Comparison of ENCODE assay signal across 8 cellular contexts in genomic region chr12:99767809-99768208, GRCh38.
DNase-seq lines count a peak whose midpoint lies in the region; ATAC-seq and TF ChIP-seq lines count a peak whose summit lies in the region.
"Had no signal": no experiment of that assay in that cellular context is flagged by ENCODE, and none has a peak within 500 bp of the region (broad histone marks: within the 10 kb centered on the region; RNA-seq: fewer than 3 reads in every experiment).

No MANE protein-coding gene starts in this region.

- ATAC-seq in GM23338 (no peak), HG03045 (IDR thresholded peaks at IDR 0.05; ENCODE audit: unreplicated experiment) (no peak), HG03354 (IDR thresholded peaks at IDR 0.05; ENCODE audit: poor library complexity, severe bottlenecking, unreplicated experiment) (no peak)

- peaks cover 4% of the 10 kb centered on the region; the same call in 2 of the 3 replicates for H3K4me1 Mint-ChIP-seq in GM23338

- H3K9me3 ChIP-seq in endocrine pancreas (ENCODE audit: control insufficient read depth, low read length), result no peaks in the 10 kb centered on the region

- H4K20me1 ChIP-seq in GM23338 (replicated peaks; ENCODE audit: insufficient read depth), result no peaks in the 10 kb centered on the region

- H3K36me3 Mint-ChIP-seq in GM23338 (ENCODE audit: low read depth), result no peaks in the 10 kb centered on the region

- H3K27ac ChIP-seq in GM23338 (ENCODE audit: low read depth), result no peak overlapping the region

- no peak overlapping the region for H3K4me3 Mint-ChIP-seq in GM23338
- H3K4me3 Mint-ChIP-seq: T-helper 1 cell treated with Interleukin-12 subunit alpha and Interleukin-12 subunit beta and Interleukin-4 antibody, amounts not matched to agents 30 μg/mL and 1 μg/mL, for 36 hours had no signal

- no peaks in the 10 kb centered on the region for H3K27me3 Mint-ChIP-seq in GM23338 (ENCODE audit: insufficient read depth, low read depth, poor library complexity)

- H3K4me3 ChIP-seq in GM23338 (no peak overlapping the region), endocrine pancreas (ENCODE audit: control insufficient read depth, insufficient read depth, low read length) (peak overlapping the region; percentile 79), retinal pigment epithelial cell (ENCODE audit: low read length) (no peak overlapping the region)

- H3K27ac Mint-ChIP-seq in GM23338, result no peak overlapping the region
- H3K27ac Mint-ChIP-seq: T-helper 1 cell treated with Interleukin-12 subunit alpha and Interleukin-12 subunit beta and Interleukin-4 antibody, amounts not matched to agents 30 μg/mL and 1 μg/mL, for 36 hours had no signal

- H3F3A ChIP-seq in GM23338 (replicated peaks; ENCODE audit: low read depth), result no peaks in the 10 kb centered on the region

- no peaks in the 10 kb centered on the region for H3K9me2 ChIP-seq in GM23338 (ENCODE audit: insufficient read depth)

- no peak overlapping the region for H3K4me2 ChIP-seq in GM23338

- H2AFZ ChIP-seq in GM23338, result no peak overlapping the region

- TF ChIP-seq CTCF in GM23338 (conservative IDR thresholded peaks at IDR 0.05; ENCODE audit: low read depth in 2 of 2), result peak in 1 of 2 experiments; percentile 75; a peak in 3 of 4 replicates
- peak; percentile 55 for TF ChIP-seq CTCF in retinal pigment epithelial cell (conservative IDR thresholded peaks at IDR 0.05; ENCODE audit: low read depth, low read length)

- no peaks in the 10 kb centered on the region for H3K9me3 Mint-ChIP-seq in GM23338
- H3K9me3 Mint-ChIP-seq: T-helper 1 cell treated with Interleukin-12 subunit alpha and Interleukin-12 subunit beta and Interleukin-4 antibody, amounts not matched to agents 30 μg/mL and 1 μg/mL, for 36 hours had no signal

- H3K4me1 ChIP-seq in GM23338 (ENCODE audit: insufficient read depth) (no peaks in the 10 kb centered on the region), endocrine pancreas (ENCODE audit: control insufficient read depth, insufficient read depth, low read length) (no peaks in the 10 kb centered on the region)

- H3K9ac ChIP-seq in endocrine pancreas (ENCODE audit: control insufficient read depth, insufficient read depth, low read length), result no peak overlapping the region

- H3K36me3 ChIP-seq in GM23338 (ENCODE audit: insufficient read depth) (no peaks in the 10 kb centered on the region), endocrine pancreas (ENCODE audit: control insufficient read depth, insufficient read depth, low read length) (no peaks in the 10 kb centered on the region)

- DNase-seq in GM23338 (ENCODE audit: low spot score) (peak; percentile 53), NCI-H345 treated with DMSO at 0.1 percent for 48 hours (lab: John Stamatoyannopoulos, UW; ENCODE audit: unreplicated experiment) (peak; percentile 3), retinal pigment epithelial cell (ENCODE audit: low read depth) (no peak), GDM1 (lab: John Stamatoyannopoulos, UW) (no peak)

- no peaks in the 10 kb centered on the region for H3K27me3 ChIP-seq in GM23338 (ENCODE audit: insufficient read depth)
- no peaks in the 10 kb centered on the region for H3K27me3 ChIP-seq in endocrine pancreas (ENCODE audit: control insufficient read depth, insufficient read depth, low read length)

- no peaks in the 10 kb centered on the region for H3K79me2 ChIP-seq in GM23338 (replicated peaks; ENCODE audit: insufficient read depth)

TF ChIP-seq in GM23338, 12 proteins besides CTCF, POLR2A, EP300 and RAD21:
- no peak for TF ChIP-seq STAT1 (IDR thresholded peaks at IDR 0.05; ENCODE audit: unreplicated experiment)
TF ChIP-seq in GM23338: peak in this region for 0.

Comparison
In these comparisons a context has a peak if more than half of its experiments do, and no peak if none do; other contexts are left out.
1. DNase-seq: peak in GM23338 (single experiment) and NCI-H345 treated with DMSO at 0.1 percent for 48 hours (single experiment); none in retinal pigment epithelial cell (single experiment) and GDM1 (single experiment).